Comparison of ENCODE assay signal across 31 cellular contexts in genomic region chr12:115078334-115078733, GRCh38.
"Had no signal": no experiment of that assay in that cellular context is flagged by ENCODE, and none has a peak within 500 bp of the region (broad histone marks: within the 10 kb centered on the region; RNA-seq: fewer than 3 reads in every experiment).

No MANE protein-coding gene starts in this region.

- H3K4me3 ChIP-seq: lower lobe of right lung, neural progenitor cell, ovary, prostate gland, sigmoid colon, spleen, tibial nerve, uterus had no signal

- H3K9me3 Mint-ChIP-seq: neural progenitor cell, type B pancreatic cell had no signal

- H3K36me3 ChIP-seq: lower lobe of right lung, neural progenitor cell, neutrophil, ovary, prostate gland, sigmoid colon, spleen, tibial nerve, uterus had no signal

- H3K27me3 ChIP-seq: neural progenitor cell, neutrophil, ovary, sigmoid colon, spleen, tibial nerve, uterus had no signal

- H3K9me3 ChIP-seq: lower lobe of right lung, neutrophil, ovary, prostate gland, uterus had no signal

- FAIRE-seq: islet of Langerhans, kidney, small intestine had no signal

- H3K9ac ChIP-seq: neural progenitor cell had no signal

- DNase-seq: hypothalamus; immature natural killer cell; kidney; left ventricle myocardium superior; lower lobe of right lung; mammary epithelial cell; mesenchymal stem cell; naive B cell; natural killer cell; ovary; posterior cingulate gyrus; retina; right cardiac atrium; sigmoid colon; small intestine; spleen; stimulated activated CD4-positive, alpha-beta T cell treated with anti-CD3 and anti-CD28 coated beads, Interleukin-2, amount 100 ng/mL, for 48 hours; stimulated activated CD4-positive, alpha-beta T cell treated with anti-CD3 and anti-CD28 coated beads, Interleukin-4, amount 100 ng/mL, for 4 hours; stimulated activated CD8-positive, alpha-beta memory T cell treated with anti-CD3 and anti-CD28 coated beads, Interleukin-4, amount 100 ng/mL, for 48 hours; stimulated activated naive CD4-positive, alpha-beta T cell treated with Interleukin-2 at 50 U/mL for 16 hours; stimulated activated naive CD8-positive, alpha-beta T cell treated with anti-CD3 and anti-CD28 coated beads, Interleukin-15, amount 100 ng/mL, for 72 hours; substantia nigra; uterus had no signal

- ATAC-seq: left ventricle myocardium superior; lower lobe of right lung; natural killer cell; right cardiac atrium; stimulated activated memory B cell treated with anti-CD40 and anti-IgM and Interleukin-4, amounts not matched to agents 10 μg/mL and 1 μg/mL and 100 μg/mL, for 72 hours; stimulated activated naive CD8-positive, alpha-beta T cell treated with anti-CD3 and anti-CD28 coated beads, Interleukin-15, amount 100 ng/mL, for 72 hours had no signal

- H3K27ac ChIP-seq: lower lobe of right lung, neural progenitor cell, neutrophil, ovary, prostate gland, sigmoid colon, spleen, tibial nerve, uterus had no signal

- H3K27me3 Mint-ChIP-seq: naive B cell; stimulated activated memory B cell treated with anti-CD40 and anti-IgM and Interleukin-4, amounts not matched to agents 10 μg/mL and 1 μg/mL and 100 μg/mL, for 72 hours; stimulated activated naive CD8-positive, alpha-beta T cell treated with anti-CD3 and anti-CD28 coated beads, Interleukin-15, amount 100 ng/mL, for 72 hours had no signal

- H3K4me1 Mint-ChIP-seq: immature natural killer cell; naive B cell; natural killer cell; neural progenitor cell; stimulated activated memory B cell treated with anti-CD40 and anti-IgM and Interleukin-4, amounts not matched to agents 10 μg/mL and 1 μg/mL and 100 μg/mL, for 72 hours; stimulated activated naive CD8-positive, alpha-beta T cell treated with anti-CD3 and anti-CD28 coated beads, Interleukin-15, amount 100 ng/mL, for 72 hours had no signal

- H3K4me3 Mint-ChIP-seq: immature natural killer cell; naive B cell; natural killer cell; nephron progenitor cell; neural progenitor cell; stimulated activated memory B cell treated with anti-CD40 and anti-IgM and Interleukin-4, amounts not matched to agents 10 μg/mL and 1 μg/mL and 100 μg/mL, for 72 hours; stimulated activated naive CD8-positive, alpha-beta T cell treated with anti-CD3 and anti-CD28 coated beads, Interleukin-15, amount 100 ng/mL, for 72 hours; type B pancreatic cell had no signal

- H3K36me3 Mint-ChIP-seq: immature natural killer cell; naive B cell; natural killer cell; neural progenitor cell; stimulated activated memory B cell treated with anti-CD40 and anti-IgM and Interleukin-4, amounts not matched to agents 10 μg/mL and 1 μg/mL and 100 μg/mL, for 72 hours; type B pancreatic cell had no signal

- H3K4me1 ChIP-seq: lower lobe of right lung, neural progenitor cell, prostate gland, sigmoid colon, spleen, tibial nerve, uterus had no signal

- H3K27ac Mint-ChIP-seq: immature natural killer cell; naive B cell; natural killer cell; nephron progenitor cell; neural progenitor cell; stimulated activated memory B cell treated with anti-CD40 and anti-IgM and Interleukin-4, amounts not matched to agents 10 μg/mL and 1 μg/mL and 100 μg/mL, for 72 hours; stimulated activated naive CD8-positive, alpha-beta T cell treated with anti-CD3 and anti-CD28 coated beads, Interleukin-15, amount 100 ng/mL, for 72 hours; type B pancreatic cell had no signal
